Comparison of ENCODE assay signal across 1 cellular context in the genomic region with DNA sequence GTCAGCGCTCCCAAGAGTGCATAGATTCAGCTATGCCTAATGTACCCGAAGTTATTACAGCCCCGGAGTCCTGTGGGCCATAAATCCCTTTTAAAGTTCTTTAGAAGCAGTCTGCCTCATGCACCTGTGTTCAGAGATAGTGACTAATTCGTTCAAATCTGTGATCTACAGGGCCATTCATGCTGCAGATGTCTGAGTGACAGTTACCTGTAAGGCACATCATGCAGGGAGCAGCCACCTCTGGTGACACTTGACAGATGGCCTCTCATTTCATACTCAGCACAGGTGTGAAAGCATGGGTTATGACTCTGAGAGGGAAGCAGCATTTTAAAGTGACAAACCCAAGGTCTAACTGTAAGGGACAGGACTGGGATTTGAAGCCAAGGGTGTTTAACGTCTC.
TF ChIP-seq lines count a peak whose summit lies in the region.

No MANE protein-coding gene starts in this region.

TF ChIP-seq in H1, 55 proteins besides CTCF, POLR2A, EP300 and RAD21:
- TF ChIP-seq CTBP2 (IDR thresholded peaks at IDR 0.05; ENCODE audit: borderline replicate concordance, insufficient read depth, insufficient read length, low read length) (no peak), SUZ12 (IDR thresholded peaks at IDR 0.05; ENCODE audit: low read length) (0 out of 2 replicates have a peak, but pooled peaks have one; percentile 10)
